ENCODE assay signal across 1 cellular context in genomic region chr2:231720292-231720691, GRCh38.
TF ChIP-seq lines count a peak whose summit lies in the region.

No MANE protein-coding gene starts in this region.

TF ChIP-seq in endothelial cell of umbilical vein, 7 proteins besides CTCF, POLR2A, EP300 and RAD21:
- TF ChIP-seq GATA2 (IDR thresholded peaks at IDR 0.05; ENCODE audit: insufficient read depth, insufficient read length, low read depth, low read length) (no peak), MYC (IDR thresholded peaks at IDR 0.05; ENCODE audit: low read depth, low read length) (no peak), MAX (IDR thresholded peaks at IDR 0.05; ENCODE audit: insufficient read depth, insufficient read length) (no peak), JUN (IDR thresholded peaks at IDR 0.05; ENCODE audit: borderline replicate concordance, insufficient read depth, insufficient read length, low read depth) (no peak), FOS (IDR thresholded peaks at IDR 0.05; ENCODE audit: borderline replicate concordance, insufficient read depth, low read length) (no peak), EZH2 (IDR thresholded peaks at IDR 0.05; ENCODE audit: borderline replicate concordance, low read depth, low read length, severe bottlenecking) (no peak), POLR2AphosphoS5 (IDR thresholded peaks at IDR 0.05; ENCODE audit: insufficient read depth, low read depth, low read length) (no peak)
